Comparison of ENCODE assay signal across 8 cellular contexts in genomic region chr10:122648599-122649428, GRCh38. TPM values are rescaled to one million over a fixed set of nuclear protein-coding genes. Genes with fewer than 3 reads are reported as not detected.
DNase-seq lines count a peak whose midpoint lies in the region; ATAC-seq and TF ChIP-seq lines count a peak whose summit lies in the region.

No MANE protein-coding gene starts in this region.

- no peak for ATAC-seq in CD8-positive, alpha-beta T cell
- ATAC-seq in GM21528 (IDR thresholded peaks at IDR 0.05; ENCODE audit: low FRiP score, unreplicated experiment) (peak; percentile 58), body of pancreas (peak; percentile 87), HG03457 (IDR thresholded peaks at IDR 0.05; ENCODE audit: unreplicated experiment) (no peak)
- no peak for ATAC-seq in activated CD4-positive, CD25-positive, alpha-beta regulatory T cell treated with anti-CD3 and anti-CD28 coated beads, Interleukin-2, amount 50 U/mL, for 24 hours

- no peak for TF ChIP-seq POLR2A in body of pancreas (IDR thresholded peaks at IDR 0.05)

- 13 to 19% methylated on average over 8 to 10 of the region's 10 CpGs for WGBS in body of pancreas, 2 donors

- H3K9me3 Mint-ChIP-seq in CD8-positive, alpha-beta T cell = peaks cover 5% of the 10 kb centered on the region

- CTCF ChIA-PET in CD8-positive, alpha-beta T cell (lab: Charles Lee) = interaction anchor here (1.1 to 1.2 kb wide), 2 partner anchors 8 to 910 kb away, joined by 3 to 5 read pairs; no protein-coding TSS in a partner anchor

- H3K36me3 ChIP-seq in CD8-positive, alpha-beta T cell (ENCODE audit: insufficient read depth, low read length) = no peaks in the 10 kb centered on the region
- no peaks in the 10 kb centered on the region for H3K36me3 ChIP-seq in body of pancreas (replicated peaks in 1 of 2; ENCODE audit: insufficient read depth in 1 of 2, low read depth in 2 of 2)

- peak; percentile 35 for TF ChIP-seq CTCF in CD8-positive, alpha-beta T cell (IDR thresholded peaks at IDR 0.05)
- TF ChIP-seq CTCF in body of pancreas (IDR thresholded peaks at IDR 0.05) = peak; percentile 73 to 94 (median 90)

- H3K27ac Mint-ChIP-seq in CD8-positive, alpha-beta T cell = no peak overlapping the region

- intact Hi-C loops in CD8-positive, alpha-beta T cell (cut with DNase I, micrococcal nuclease) = loop anchor here in 1 of 2 experiments (2.0 to 5.0 kb wide), 2 partner anchors 483 to 910 kb away; no protein-coding TSS in a partner anchor
- intact Hi-C loops in body of pancreas (cut with DNase I) = no loop called here

- H3K9me3 ChIP-seq in CD8-positive, alpha-beta T cell (ENCODE audit: low read length) = no peaks in the 10 kb centered on the region
- H3K9me3 ChIP-seq in body of pancreas = no peaks in the 10 kb centered on the region

- no peaks in the 10 kb centered on the region for H3K27me3 ChIP-seq in CD8-positive, alpha-beta T cell (ENCODE audit: insufficient read depth, low read length)
- no peaks in the 10 kb centered on the region for H3K27me3 ChIP-seq in body of pancreas

- H3K4me1 ChIP-seq in CD8-positive, alpha-beta T cell (ENCODE audit: insufficient read depth, low read length) = no peaks in the 10 kb centered on the region
- H3K4me1 ChIP-seq in body of pancreas = peaks cover 8% of the 10 kb centered on the region

- H3K27ac ChIP-seq in CD8-positive, alpha-beta T cell (ENCODE audit: low read depth, low read length) = no peak overlapping the region
- H3K27ac ChIP-seq in body of pancreas = no peak overlapping the region

- peaks cover 16% of the 10 kb centered on the region for H3K27me3 Mint-ChIP-seq in CD8-positive, alpha-beta T cell (ENCODE audit: low read depth)

- no peaks in the 10 kb centered on the region for H3K4me1 Mint-ChIP-seq in CD8-positive, alpha-beta T cell (ENCODE audit: low read depth)

- H3K4me3 Mint-ChIP-seq in CD8-positive, alpha-beta T cell = no peak overlapping the region

- H3K4me3 ChIP-seq in CD8-positive, alpha-beta T cell (ENCODE audit: low read depth, low read length) = no peak overlapping the region
- H3K4me3 ChIP-seq in body of pancreas = no peak overlapping the region

- DNase-seq in CD8-positive, alpha-beta T cell = no peak
- peak; percentile 6 for DNase-seq in NCI-H774 (lab: John Stamatoyannopoulos, UW)
- peak; percentile 76 to 80 (median 77) for DNase-seq in body of pancreas
- DNase-seq in iPS-NIHi11 (ENCODE audit: low spot score) = peak; percentile 78
- DNase-seq in stimulated activated CD4-positive, alpha-beta T cell treated with anti-CD3 and anti-CD28 coated beads, Interleukin-2, amount 100 ng/mL, for 24 hours = peak; percentile 20 to 46

- H3K36me3 Mint-ChIP-seq in CD8-positive, alpha-beta T cell = no peaks in the 10 kb centered on the region

- POLR2A ChIA-PET in CD8-positive, alpha-beta T cell (lab: Charles Lee) = interaction anchor here (0.5 kb wide), 1 partner anchor 910 kb away, joined by 6 read pairs; no protein-coding TSS in a partner anchor

RNA-seq across cellular contexts. Expression of gene C10orf120, which starts 50.8 kb away (rescaled TPM):
- total RNA-seq in CD8-positive, alpha-beta T cell = not detected
- not detected for total RNA-seq in body of pancreas

Comparison
In these comparisons a context has a peak if more than half of its experiments do, and no peak if none do; other contexts are left out.
1. ATAC-seq: peak in GM21528 (single experiment) and body of pancreas (single experiment); none in CD8-positive, alpha-beta T cell (single experiment), HG03457 (single experiment) and activated CD4-positive, CD25-positive, alpha-beta regulatory T cell treated with anti-CD3 and anti-CD28 coated beads, Interleukin-2, amount 50 U/mL, for 24 hours (0 of 2).
2. DNase-seq: peak in NCI-H774 (single experiment), body of pancreas (4 of 4), iPS-NIHi11 (single experiment) and stimulated activated CD4-positive, alpha-beta T cell treated with anti-CD3 and anti-CD28 coated beads, Interleukin-2, amount 100 ng/mL, for 24 hours (2 of 2); none in CD8-positive, alpha-beta T cell (0 of 7).